18 cellular contexts compared by ENCODE assay signal in genomic region chr9:106104887-106105286, GRCh38.
A peak's percentile ranks its signal among the peaks of the same experiment; 100 is the strongest.
DNase-seq lines count a peak whose midpoint lies in the region; ATAC-seq and TF ChIP-seq lines count a peak whose summit lies in the region.
"Had no signal": no experiment of that assay in that cellular context is flagged by ENCODE, and none has a peak within 500 bp of the region (broad histone marks: within the 10 kb centered on the region; RNA-seq: fewer than 3 reads in every experiment).

No MANE protein-coding gene starts in this region.

- no peaks in the 10 kb centered on the region for H3K79me2 ChIP-seq in osteoblast (ENCODE audit: insufficient read depth, low read length)

- TF ChIP-seq POLR2A in esophagus squamous epithelium (IDR thresholded peaks at IDR 0.05): no peak

- H3K4me1 ChIP-seq in BLaER1: peaks cover 45% of the 10 kb centered on the region
- no peaks in the 10 kb centered on the region for H3K4me1 ChIP-seq in osteoblast (ENCODE audit: insufficient read depth, low read length)
- no peaks in the 10 kb centered on the region for H3K4me1 ChIP-seq in esophagus squamous epithelium

- no peak overlapping the region for H3K9ac ChIP-seq in BLaER1

- no peak overlapping the region for H3K4me3 ChIP-seq in BLaER1
- H3K4me3 ChIP-seq in osteoblast (ENCODE audit: insufficient read depth, low read length): no peak overlapping the region
- no peak overlapping the region for H3K4me3 ChIP-seq in dorsolateral prefrontal cortex
- no peak overlapping the region for H3K4me3 ChIP-seq in esophagus squamous epithelium
- H3K4me3 ChIP-seq: SK-N-MC had no signal

- H4K20me1 ChIP-seq in BLaER1: no peaks in the 10 kb centered on the region
- H4K20me1 ChIP-seq in osteoblast (ENCODE audit: insufficient read depth, low read length): no peaks in the 10 kb centered on the region

- peak; percentile 74 for ATAC-seq in GM18861 (IDR thresholded peaks at IDR 0.05; ENCODE audit: unreplicated experiment)
- peak; percentile 51 for ATAC-seq in HG02973 (IDR thresholded peaks at IDR 0.05; ENCODE audit: unreplicated experiment)
- ATAC-seq: T-cell had no signal

- peak overlapping the region; percentile 70 for H3K4me2 ChIP-seq in BLaER1
- no peak overlapping the region for H3K4me2 ChIP-seq in osteoblast (ENCODE audit: insufficient read depth, low read length)

- no peaks in the 10 kb centered on the region for H3K9me3 ChIP-seq in BLaER1
- H3K9me3 ChIP-seq in osteoblast (ENCODE audit: low read depth, low read length): no peaks in the 10 kb centered on the region
- no peaks in the 10 kb centered on the region for H3K9me3 ChIP-seq in esophagus squamous epithelium

- no peak overlapping the region for H2AFZ ChIP-seq in osteoblast (ENCODE audit: low read length)

- H3K27me3 ChIP-seq in BLaER1 (no peaks in the 10 kb centered on the region), osteoblast (ENCODE audit: insufficient read depth, low read length) (no peaks in the 10 kb centered on the region), dorsolateral prefrontal cortex (no peaks in the 10 kb centered on the region), esophagus squamous epithelium (no peaks in the 10 kb centered on the region)

- intact Hi-C loops in dorsolateral prefrontal cortex (cut with DNase I) (no loop called here), esophagus squamous epithelium (cut with DNase I) (no loop called here)

- no peaks in the 10 kb centered on the region for H3K36me3 ChIP-seq in BLaER1
- no peaks in the 10 kb centered on the region for H3K36me3 ChIP-seq in osteoblast (ENCODE audit: insufficient read depth, low read length)
- H3K36me3 ChIP-seq in esophagus squamous epithelium: no peaks in the 10 kb centered on the region

- TF ChIP-seq CTCF in osteoblast (IDR thresholded peaks at IDR 0.05; ENCODE audit: extremely low read depth, low read depth, low read length) (no peak), dorsolateral prefrontal cortex (IDR thresholded peaks at IDR 0.05 in 54 of 56, conservative IDR thresholded peaks at IDR 0.05 in 2 of 56; ENCODE audit: low read depth in 1 of 56, partially characterized antibody in 56 of 56) (no peak), esophagus squamous epithelium (IDR thresholded peaks at IDR 0.05) (no peak)

- DNase-seq in NAMALWA (ENCODE audit: low spot score) (peak; percentile 13), osteoblast (ENCODE audit: insufficient read length, low spot score, missing footprints) (no peak), NCI-H2196 treated with DMSO at 0.1 percent for 48 hours (lab: John Stamatoyannopoulos, UW; ENCODE audit: unreplicated experiment) (no peak), dorsolateral prefrontal cortex (no peak), esophagus squamous epithelium (lab: John Stamatoyannopoulos, UW) (no peak)
- DNase-seq: Calu3; CD4-positive, CD25-positive, alpha-beta regulatory T cell; DMS79 treated with DMSO at 0.1 percent for 48 hours; GOT3; NCI-H1436 treated with DMSO at 0.1 percent for 48 hours; NCI-H2081 treated with DMSO at 0.1 percent for 48 hours; NCI-H2227 treated with DMSO at 0.1 percent for 48 hours; NCI-H69; T-cell had no signal

- peak overlapping the region; percentile 55; the same call in 1 of the 2 replicates for H3K27ac ChIP-seq in BLaER1
- H3K27ac ChIP-seq in osteoblast (ENCODE audit: low read depth, low read length): no peak overlapping the region
- H3K27ac ChIP-seq in dorsolateral prefrontal cortex: no peak overlapping the region
- no peak overlapping the region for H3K27ac ChIP-seq in esophagus squamous epithelium
- H3K27ac ChIP-seq: SK-N-MC had no signal
